In genomic region chr1:208204779-208205178, GRCh38 we compare ENCODE assay signal across 1 cellular context.
TF ChIP-seq lines count a peak whose summit lies in the region.

No MANE protein-coding gene starts in this region.

TF ChIP-seq in HepG2, 621 proteins besides CTCF, POLR2A, EP300 and RAD21 (continued from another document):
- TF ChIP-seq ZFP91 (CRISPR knock-in tag; IDR thresholded peaks at IDR 0.05; ENCODE audit: borderline replicate concordance) = no peak
- no peak for TF ChIP-seq TAF1 (CRISPR knock-in tag; IDR thresholded peaks at IDR 0.05)
- TF ChIP-seq CENPT (CRISPR knock-in tag; IDR thresholded peaks at IDR 0.05; ENCODE audit: low read depth) = no peak
